8 cellular contexts compared by ENCODE assay signal in the genomic region with DNA sequence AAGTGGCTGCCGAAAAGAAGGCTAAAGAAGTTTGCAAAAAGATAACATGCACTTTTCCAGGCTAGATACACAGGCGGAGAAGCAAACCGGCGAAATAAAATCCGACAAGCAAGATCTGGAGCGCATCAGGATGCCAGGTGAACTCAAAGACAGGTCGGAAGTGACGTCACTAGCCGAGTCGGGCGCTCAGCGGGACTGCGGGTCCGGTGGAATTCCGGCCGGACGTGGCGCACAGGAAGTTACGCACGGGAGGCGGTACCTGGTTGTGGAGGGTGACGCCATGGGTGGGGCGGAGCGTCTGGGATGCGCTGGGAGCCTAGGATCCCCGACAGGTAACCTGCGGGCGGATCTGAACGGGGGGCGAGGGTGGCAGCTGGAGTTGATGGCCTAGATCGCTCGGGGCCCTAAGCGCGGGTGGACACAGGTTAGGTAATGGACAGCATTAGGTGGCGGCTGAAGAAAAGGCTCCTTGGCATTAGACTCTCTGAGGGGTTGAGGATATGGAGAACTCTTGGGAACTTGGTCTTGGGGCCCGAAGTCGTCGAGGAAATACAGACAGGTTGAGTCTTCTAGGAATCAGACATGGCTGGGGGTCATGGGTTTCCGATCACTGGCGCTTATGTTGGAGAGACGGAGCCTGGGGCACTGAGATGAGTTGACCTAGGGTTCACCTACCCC. TPM values are rescaled to one million over a fixed set of nuclear protein-coding genes. Genes with fewer than 3 reads are reported as not detected.
DNase-seq lines count a peak whose midpoint lies in the region; ATAC-seq lines count a peak whose summit lies in the region.

No MANE protein-coding gene starts in this region.

- DNase-seq in A172 (ENCODE audit: low spot score) (peak; percentile 92), NCI-H226 (peak; percentile 93), cerebellar cortex (ENCODE audit: low spot score) (peak; percentile 95), iris pigment epithelial cell (ENCODE audit: low read depth) (peak; percentile 94), smooth muscle cell of the brain vasculature (ENCODE audit: low read depth, low spot score) (peak; percentile 71)

- peak; percentile 88 for ATAC-seq in GM18870 (IDR thresholded peaks at IDR 0.05; ENCODE audit: unreplicated experiment)
- peak; percentile 99 for ATAC-seq in HG03108 (IDR thresholded peaks at IDR 0.05; ENCODE audit: unreplicated experiment)
- peak; percentile 99 for ATAC-seq in activated CD4-positive, CD25-positive, alpha-beta regulatory T cell treated with anti-CD3 and anti-CD28 coated beads, Interleukin-2, amount 50 U/mL, for 24 hours

RNA-seq across cellular contexts. Expression of a gene that starts 29.0 kb away (rescaled TPM):
- total RNA-seq in A172 (2014; rRNA removed; shearing (Covaris generic)): 2.3 and 10.2 TPM in 2 replicates

Comparison
In these comparisons a context has a peak if more than half of its experiments do, and no peak if none do; other contexts are left out.
1. Peak in every context shown above with its lines: DNase-seq and ATAC-seq.